In genomic region chr1:16208270-16208987, GRCh38 we compare ENCODE assay signal across 14 cellular contexts. TPM values are rescaled to one million over a fixed set of nuclear protein-coding genes. Genes with fewer than 3 reads are reported as not detected.
DNase-seq lines count a peak whose midpoint lies in the region; ATAC-seq, FAIRE-seq and TF ChIP-seq lines count a peak whose summit lies in the region.
"Had no signal": no experiment of that assay in that cellular context is flagged by ENCODE, and none has a peak within 500 bp of the region (broad histone marks: within the 10 kb centered on the region; RNA-seq: fewer than 3 reads in every experiment).

No MANE protein-coding gene starts in this region.

- no peaks in the 10 kb centered on the region for H3K36me3 ChIP-seq in BE2C
- no peaks in the 10 kb centered on the region for H3K36me3 ChIP-seq in kidney (ENCODE audit: control insufficient read depth in 1 of 2, insufficient read depth in 2 of 2, low read length in 2 of 2)

- CTCF ChIA-PET in WTC11 (lab: Charles Lee), result interaction anchor here (1.6 to 3.5 kb wide), 4 partner anchors 9 to 155 kb away, joined by 5 to 25 read pairs (median 15); no protein-coding TSS in a partner anchor

- H3K9me3 Mint-ChIP-seq in WTC11, result no peaks in the 10 kb centered on the region
- H3K9me3 Mint-ChIP-seq: activated CD4-positive, alpha-beta memory T cell treated with anti-CD3 and anti-CD28 coated beads for 36 hours; activated naive CD8-positive, alpha-beta T cell treated with anti-CD3 and anti-CD28 coated beads, Interleukin-2, amount 10 ng/mL, durations not matched to agents 7 days and 5 days had no signal

- H3K4me1 ChIP-seq in BE2C (peaks cover 12% of the 10 kb centered on the region), kidney (ENCODE audit: control insufficient read depth in 1 of 2, insufficient read depth in 1 of 2, low read depth in 1 of 2, low read length in 2 of 2) (peaks cover 0 to 15% of the 10 kb centered on the region in 2 donors)

- H3K27ac Mint-ChIP-seq in WTC11, result peak overlapping the region; percentile 32; the same call in 1 of the 2 replicates
- H3K27ac Mint-ChIP-seq: activated CD4-positive, alpha-beta memory T cell treated with anti-CD3 and anti-CD28 coated beads for 36 hours had no signal

- peak; percentile 75 for DNase-seq in BE2C
- peak; percentile 52 for DNase-seq in EL
- DNase-seq in WTC11 (ENCODE audit: low spot score), result no peak
- peak; percentile 81 for DNase-seq in kidney
- DNase-seq in NOMO-1 (lab: John Stamatoyannopoulos, UW; ENCODE audit: unreplicated experiment in 2 of 2), result no peak
- DNase-seq in occipital lobe (lab: John Stamatoyannopoulos, UW), result no peak
- no peak for DNase-seq in retina
- DNase-seq in LoVo (ENCODE audit: low spot score), result no peak
- DNase-seq: activated CD4-positive, alpha-beta memory T cell treated with anti-CD3 and anti-CD28 coated beads for 36 hours; activated naive CD8-positive, alpha-beta T cell treated with anti-CD3 and anti-CD28 coated beads, Interleukin-2, amount 10 ng/mL, durations not matched to agents 7 days and 5 days; Calu3 had no signal

- H3K27me3 Mint-ChIP-seq in WTC11 (ENCODE audit: low read depth), result no peaks in the 10 kb centered on the region
- H3K27me3 Mint-ChIP-seq: activated CD4-positive, alpha-beta memory T cell treated with anti-CD3 and anti-CD28 coated beads for 36 hours had no signal

- H3K9ac ChIP-seq in kidney (ENCODE audit: low read length in 2 of 2), result no peak overlapping the region
- H3K9ac ChIP-seq: KMS-11 had no signal

- H3K4me3 Mint-ChIP-seq in WTC11, result 0 out of 2 replicates have a peak overlapping the region, but pooled peaks have one; percentile 27

- intact Hi-C loops in kidney (cut with DNase I), result no loop called here

- no peak for FAIRE-seq in kidney (lab: Jason Lieb, UNC)
- FAIRE-seq: endometrium had no signal

- no peaks in the 10 kb centered on the region for H3K27me3 ChIP-seq in BE2C

- H3K9me3 ChIP-seq in BE2C (no peaks in the 10 kb centered on the region), kidney (ENCODE audit: control insufficient read depth in 1 of 2, low read length in 2 of 2) (no peaks in the 10 kb centered on the region)

- POLR2A ChIA-PET in WTC11 (lab: Charles Lee), result interaction anchor here (0.6 to 3.3 kb wide), 2 partner anchors 8 to 26 kb away, joined by 3 to 13 read pairs; no protein-coding TSS in a partner anchor

- H3K27ac ChIP-seq in kidney (ENCODE audit: low read depth in 2 of 2, low read length in 2 of 2), result no peak overlapping the region
- H3K27ac ChIP-seq: KMS-11, SK-N-MC had no signal

- peaks cover 14% of the 10 kb centered on the region for H3K36me3 Mint-ChIP-seq in WTC11
- H3K36me3 Mint-ChIP-seq: activated naive CD8-positive, alpha-beta T cell treated with anti-CD3 and anti-CD28 coated beads, Interleukin-2, amount 10 ng/mL, durations not matched to agents 7 days and 5 days had no signal

- peaks cover 47% of the 10 kb centered on the region for H3K4me1 Mint-ChIP-seq in WTC11

- no peak for TF ChIP-seq CTCF in BE2C (IDR thresholded peaks at IDR 0.05; ENCODE audit: low read depth, low read length)
- TF ChIP-seq CTCF in WTC11 (IDR thresholded peaks at IDR 0.05), result no peak
- no peak for TF ChIP-seq CTCF in kidney (IDR thresholded peaks at IDR 0.05; ENCODE audit: borderline replicate concordance, extremely low read depth, insufficient read depth)

- H3K4me3 ChIP-seq in BE2C (ENCODE audit: low read depth, low read length) (no peak overlapping the region; the same call in 1 of the 2 replicates), kidney (ENCODE audit: low read length in 2 of 2) (no peak overlapping the region)
- H3K4me3 ChIP-seq: SK-N-MC had no signal

- no peak for ATAC-seq in WTC11

TF ChIP-seq in WTC11, 78 proteins besides CTCF, POLR2A, EP300 and RAD21:
- no peak for TF ChIP-seq CREM (CRISPR knock-in tag; IDR thresholded peaks at IDR 0.05)
- TF ChIP-seq KAT7 (CRISPR knock-in tag; IDR thresholded peaks at IDR 0.05; ENCODE audit: borderline replicate concordance), result no peak

RNA-seq across cellular contexts. Expression of gene ARHGEF19, which starts 4.0 kb away (rescaled TPM):
- 13.3 TPM for polyA plus RNA-seq in BE2C (2012; ENCODE audit: insufficient read depth, insufficient read length, low read depth)
- total RNA-seq in WTC11 (2021) (51.1 to 53.1 TPM (median 52.9 TPM) in 3 replicates), kidney (8.2 TPM), occipital lobe (0.16 TPM)
- polyA plus RNA-seq in kidney (ENCODE audit: insufficient read depth, low read depth, low replicate concordance), result 3.5 TPM

RNA-seq across cellular contexts. Expression of gene CPLANE2, which starts 28.6 kb away (rescaled TPM):
- 2.4 TPM for polyA plus RNA-seq in BE2C (2012; ENCODE audit: insufficient read depth, insufficient read length, low read depth)
- 3.9 to 5.0 TPM (median 4.9 TPM) in 3 replicates for total RNA-seq in WTC11 (2021)
- 9.4 TPM for total RNA-seq in kidney
- 7.9 TPM for polyA plus RNA-seq in kidney (ENCODE audit: insufficient read depth, low read depth, low replicate concordance)
- 19.0 TPM for total RNA-seq in occipital lobe

RNA-seq across cellular contexts. Expression of gene EPHA2, which starts 52.6 kb away (rescaled TPM):
- polyA plus RNA-seq in BE2C (2012; ENCODE audit: insufficient read depth, insufficient read length, low read depth), result 6.2 TPM
- total RNA-seq in WTC11 (2021) (31.4 to 44.4 TPM (median 31.7 TPM) in 3 replicates), kidney (34.2 TPM), occipital lobe (1.1 TPM)
- 5.5 TPM for polyA plus RNA-seq in kidney (ENCODE audit: insufficient read depth, low read depth, low replicate concordance)
- total RNA-seq: activated naive CD8-positive, alpha-beta T cell treated with anti-CD3 and anti-CD28 coated beads, Interleukin-2, amount 10 ng/mL, durations not matched to agents 7 days and 5 days had no signal

Comparison
In these comparisons a context has a peak if more than half of its experiments do, and no peak if none do; other contexts are left out.
1. DNase-seq: peak in BE2C (single experiment), EL (single experiment) and kidney (single experiment); none in WTC11 (single experiment), NOMO-1 (0 of 2), occipital lobe (single experiment), retina (single experiment) and LoVo (single experiment).
2. RNA of gene EPHA2, which starts 52.6 kb away (total RNA-seq): 31.4 to 44.4 TPM in WTC11 and 34.2 TPM in kidney (single experiment); 1.1 TPM in occipital lobe (single experiment); every median in the first group is over 10 times any median in the second.